15 cellular contexts compared by ENCODE assay signal in the genomic region with DNA sequence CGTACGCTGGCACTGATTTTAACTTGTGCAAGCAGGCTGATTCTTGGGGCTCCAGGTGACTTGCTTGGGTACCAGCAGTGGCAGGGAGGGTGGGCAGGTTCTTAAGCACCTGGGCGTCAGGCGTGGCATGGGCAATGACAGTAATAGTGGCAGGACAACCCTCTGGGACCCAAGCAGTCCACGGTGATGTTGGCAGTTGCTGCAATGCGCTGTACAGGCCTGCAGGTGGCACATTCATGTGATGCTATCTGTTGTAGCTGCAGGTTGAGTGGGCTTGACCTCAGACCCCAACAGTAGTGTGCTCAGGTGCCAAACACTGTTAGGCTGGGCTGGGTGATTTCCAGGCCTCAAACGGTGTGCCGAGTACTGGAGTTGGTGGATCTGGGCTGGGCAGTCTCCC. TPM values are rescaled to one million over a fixed set of nuclear protein-coding genes. Genes with fewer than 3 reads are reported as not detected.
DNase-seq lines count a peak whose midpoint lies in the region; ATAC-seq, FAIRE-seq and TF ChIP-seq lines count a peak whose summit lies in the region.
"Had no signal": no experiment of that assay in that cellular context is flagged by ENCODE, and none has a peak within 500 bp of the region (broad histone marks: within the 10 kb centered on the region; RNA-seq: fewer than 3 reads in every experiment).

No MANE protein-coding gene starts in this region.

- no peak for FAIRE-seq in HTR-8/SVneo (lab: Jason Lieb, UNC)
- FAIRE-seq: endometrium had no signal

- H3K4me1 ChIP-seq in endodermal cell (ENCODE audit: control insufficient read depth, insufficient read depth, low read length): no peaks in the 10 kb centered on the region

- H3K9ac ChIP-seq in endodermal cell (ENCODE audit: extremely low read depth, low read length, poor library complexity, severe bottlenecking): no peak overlapping the region

- no peak overlapping the region for H3K27ac ChIP-seq in endodermal cell (ENCODE audit: low read depth, low read length)
- H3K27ac ChIP-seq: VCaP had no signal

- no peaks in the 10 kb centered on the region for H3K27me3 ChIP-seq in endodermal cell (ENCODE audit: control insufficient read depth, insufficient read depth, low read length, poor library complexity, severe bottlenecking)

- DNase-seq in NAMALWA (ENCODE audit: low spot score) (peak; percentile 25), endodermal cell (peak; percentile 76), progenitor cell of endocrine pancreas (ENCODE audit: low spot score, unreplicated experiment) (no peak), HTR-8/SVneo (ENCODE audit: insufficient read length, low spot score) (no peak), T-helper 2 cell (no peak)
- DNase-seq: activated CD8-positive, alpha-beta memory T cell treated with anti-CD3 and anti-CD28 coated beads, Interleukin-2, amount 10 ng/mL, durations not matched to agents 7 days and 5 days; activated naive CD4-positive, alpha-beta T cell treated with Interleukin-2 at 50 U/mL for 16 hours; CD8-positive, alpha-beta memory T cell; hippocampal formation; NCI-H1694 treated with DMSO at 0.1 percent for 48 hours had no signal

- no peak overlapping the region for H3K4me3 Mint-ChIP-seq in endodermal cell
- H3K4me3 Mint-ChIP-seq in progenitor cell of endocrine pancreas (ENCODE audit: low read depth): no peak overlapping the region
- H3K4me3 Mint-ChIP-seq: activated CD8-positive, alpha-beta memory T cell treated with anti-CD3 and anti-CD28 coated beads, Interleukin-2, amount 10 ng/mL, durations not matched to agents 7 days and 5 days; CD8-positive, alpha-beta memory T cell; stimulated activated naive CD8-positive, alpha-beta T cell treated with anti-CD3 and anti-CD28 coated beads, Interleukin-15, Interleukin-2, amounts not matched to agents 100 ng/mL and 50 ng/mL, for 24 hours had no signal

- ATAC-seq in HG02885 (IDR thresholded peaks at IDR 0.05; ENCODE audit: poor library complexity, unreplicated experiment): no peak
- ATAC-seq: activated CD8-positive, alpha-beta memory T cell treated with anti-CD3 and anti-CD28 coated beads, Interleukin-2, amount 10 ng/mL, durations not matched to agents 7 days and 5 days had no signal

- no peaks in the 10 kb centered on the region for H3K36me3 ChIP-seq in endodermal cell (ENCODE audit: control insufficient read depth, insufficient read depth, low read length)

- H3K9me3 ChIP-seq in endodermal cell (ENCODE audit: control insufficient read depth, low read length): peaks cover 11% of the 10 kb centered on the region

- H3K4me3 ChIP-seq in endodermal cell (ENCODE audit: low read length): no peak overlapping the region

- H3K9me3 Mint-ChIP-seq in endodermal cell (peaks cover 52% of the 10 kb centered on the region), progenitor cell of endocrine pancreas (ENCODE audit: low read depth) (peaks cover 29% of the 10 kb centered on the region)

- no peaks in the 10 kb centered on the region for H3K36me3 Mint-ChIP-seq in endodermal cell (ENCODE audit: low read depth)
- H3K36me3 Mint-ChIP-seq in progenitor cell of endocrine pancreas (ENCODE audit: insufficient read depth): no peaks in the 10 kb centered on the region
- H3K36me3 Mint-ChIP-seq: activated CD8-positive, alpha-beta memory T cell treated with anti-CD3 and anti-CD28 coated beads, Interleukin-2, amount 10 ng/mL, durations not matched to agents 7 days and 5 days had no signal

- 81 to 92% methylated on average over 2 to 8 of the region's 8 CpGs for WGBS in endodermal cell (ENCODE audit: insufficient coverage in 1 of 2, insufficient read length in 1 of 2), 2 experiments

- H3K4me1 Mint-ChIP-seq in endodermal cell: no peaks in the 10 kb centered on the region
- no peaks in the 10 kb centered on the region for H3K4me1 Mint-ChIP-seq in progenitor cell of endocrine pancreas (ENCODE audit: low read depth)
- H3K4me1 Mint-ChIP-seq: activated CD8-positive, alpha-beta memory T cell treated with anti-CD3 and anti-CD28 coated beads, Interleukin-2, amount 10 ng/mL, durations not matched to agents 7 days and 5 days; CD8-positive, alpha-beta memory T cell had no signal

- TF ChIP-seq CTCF in GM12874 (IDR thresholded peaks at IDR 0.05; ENCODE audit: insufficient read depth, low read depth, low read length) (peak; percentile 57), endodermal cell (conservative IDR thresholded peaks at IDR 0.05) (peak; percentile 68), progenitor cell of endocrine pancreas (IDR thresholded peaks at IDR 0.05; ENCODE audit: unreplicated experiment) (peak; percentile 30)

- no peak overlapping the region for H3K27ac Mint-ChIP-seq in endodermal cell
- no peak overlapping the region for H3K27ac Mint-ChIP-seq in progenitor cell of endocrine pancreas
- H3K27ac Mint-ChIP-seq: activated CD8-positive, alpha-beta memory T cell treated with anti-CD3 and anti-CD28 coated beads, Interleukin-2, amount 10 ng/mL, durations not matched to agents 7 days and 5 days; CD8-positive, alpha-beta memory T cell; stimulated activated naive CD8-positive, alpha-beta T cell treated with anti-CD3 and anti-CD28 coated beads, Interleukin-15, Interleukin-2, amounts not matched to agents 100 ng/mL and 50 ng/mL, for 24 hours had no signal

- H3K27me3 Mint-ChIP-seq in endodermal cell (ENCODE audit: insufficient read depth): no peaks in the 10 kb centered on the region
- no peaks in the 10 kb centered on the region for H3K27me3 Mint-ChIP-seq in progenitor cell of endocrine pancreas

RNA-seq across cellular contexts. Expression of a gene that starts 10.2 kb away (rescaled TPM):
- total RNA-seq in endodermal cell (not detected), progenitor cell of endocrine pancreas (not detected in 2 replicates)
- polyA plus RNA-seq in endodermal cell (2013, experiment 1 of 2): not detected
- not detected for polyA plus RNA-seq in endodermal cell (2013, experiment 2 of 2)
- total RNA-seq: activated CD8-positive, alpha-beta memory T cell treated with anti-CD3 and anti-CD28 coated beads, Interleukin-2, amount 10 ng/mL, durations not matched to agents 7 days and 5 days; CD8-positive, alpha-beta memory T cell had no signal
- polyA plus RNA-seq: CD8-positive, alpha-beta memory T cell had no signal

RNA-seq across cellular contexts. Expression of a gene that starts 17.7 kb away (rescaled TPM):
- total RNA-seq in endodermal cell (not detected), progenitor cell of endocrine pancreas (not detected in 2 replicates)
- not detected for polyA plus RNA-seq in endodermal cell (2013, experiment 1 of 2)
- not detected for polyA plus RNA-seq in endodermal cell (2013, experiment 2 of 2)
- total RNA-seq: activated CD8-positive, alpha-beta memory T cell treated with anti-CD3 and anti-CD28 coated beads, Interleukin-2, amount 10 ng/mL, durations not matched to agents 7 days and 5 days; CD8-positive, alpha-beta memory T cell had no signal
- polyA plus RNA-seq: CD8-positive, alpha-beta memory T cell had no signal

Comparison
In these comparisons a context has a peak if more than half of its experiments do, and no peak if none do; other contexts are left out.
1. DNase-seq: peak in NAMALWA (single experiment) and endodermal cell (single experiment); none in progenitor cell of endocrine pancreas (single experiment), HTR-8/SVneo (single experiment) and T-helper 2 cell (0 of 5).
2. Peak in every context shown above with its lines, with median percentiles within 50 percentile points of each other: CTCF ChIP-seq.